ENCODE assay signal across 25 cellular contexts in genomic region chr10:10477859-10478258, GRCh38.
A peak's percentile ranks its signal among the peaks of the same experiment; 100 is the strongest.
DNase-seq lines count a peak whose midpoint lies in the region; ATAC-seq, FAIRE-seq and TF ChIP-seq lines count a peak whose summit lies in the region.
"Had no signal": no experiment of that assay in that cellular context is flagged by ENCODE, and none has a peak within 500 bp of the region (broad histone marks: within the 10 kb centered on the region; RNA-seq: fewer than 3 reads in every experiment).

No MANE protein-coding gene starts in this region.

- H3K27me3 Mint-ChIP-seq in neural progenitor cell (ENCODE audit: insufficient read depth, low read depth): peaks cover 3% of the 10 kb centered on the region

- H3K9me3 Mint-ChIP-seq in neural progenitor cell: peaks cover 13% of the 10 kb centered on the region
- peaks cover 4 to 6% of the 10 kb centered on the region in 2 donors for H3K9me3 Mint-ChIP-seq in activated naive CD4-positive, alpha-beta T cell treated with anti-CD3 and anti-CD28 coated beads, Interleukin-2, amount 50 U/mL, for 72 hours
- H3K9me3 Mint-ChIP-seq: CD8-positive, alpha-beta T cell had no signal

- ATAC-seq in aorta (ENCODE audit: low FRiP score): no peak
- no peak for ATAC-seq in activated naive CD4-positive, alpha-beta T cell treated with anti-CD3 and anti-CD28 coated beads, Interleukin-2, amount 50 U/mL, for 72 hours
- ATAC-seq: CD8-positive, alpha-beta T cell; Right ventricle myocardium inferior had no signal

- H3K4me1 Mint-ChIP-seq in neural progenitor cell: peaks cover 23% of the 10 kb centered on the region
- H3K4me1 Mint-ChIP-seq: B cell had no signal

- H3K27me3 ChIP-seq in neural progenitor cell (no peaks in the 10 kb centered on the region), aorta (ENCODE audit: control insufficient read depth in 1 of 2, insufficient read depth in 2 of 2, low read length in 1 of 2) (no peaks in the 10 kb centered on the region)
- H3K27me3 ChIP-seq: SJSA1 had no signal

- no peak overlapping the region for H3K4me3 Mint-ChIP-seq in neural progenitor cell
- H3K4me3 Mint-ChIP-seq: B cell; CD8-positive, alpha-beta T cell; IgD-negative memory B cell had no signal

- WGBS in aorta, 2 donors: 12 to 21% methylated on average over 2 of the region's 2 CpGs

- no peak overlapping the region for H2AFZ ChIP-seq in neural progenitor cell (replicated peaks)
- H2AFZ ChIP-seq: PC-9 had no signal

- no peak overlapping the region for H3K9ac ChIP-seq in neural progenitor cell
- H3K9ac ChIP-seq: KMS-11 had no signal

- H3K36me3 ChIP-seq in neural progenitor cell (no peaks in the 10 kb centered on the region), aorta (ENCODE audit: control insufficient read depth in 1 of 2, insufficient read depth in 2 of 2, low read length in 1 of 2) (no peaks in the 10 kb centered on the region)
- H3K36me3 ChIP-seq: SJSA1 had no signal

- intact Hi-C loops in aorta (cut with DNase I): no loop called here

- peaks cover 15% of the 10 kb centered on the region for H3F3A ChIP-seq in neural progenitor cell (ENCODE audit: low read depth)

- no peaks in the 10 kb centered on the region for H4K20me1 ChIP-seq in neural progenitor cell (ENCODE audit: low read depth)

- H3K9me3 ChIP-seq in neural progenitor cell (ENCODE audit: low read depth) (no peaks in the 10 kb centered on the region), aorta (ENCODE audit: control insufficient read depth, low read length) (no peaks in the 10 kb centered on the region)
- H3K9me3 ChIP-seq: SJSA1 had no signal

- H3K27ac ChIP-seq in neural progenitor cell (no peak overlapping the region), aorta (ENCODE audit: low read depth in 1 of 2, low read length in 2 of 2) (no peak overlapping the region)
- H3K27ac ChIP-seq: C4-2B, KMS-11, PC-9, SJSA1 had no signal

- H3K4me3 ChIP-seq in fibroblast of villous mesenchyme (ENCODE audit: low read depth, low read length) (no peak overlapping the region), neural progenitor cell (no peak overlapping the region), aorta (ENCODE audit: low read length in 2 of 2) (no peak overlapping the region)
- H3K4me3 ChIP-seq: PC-9, SJSA1 had no signal

- H3K4me1 ChIP-seq in neural progenitor cell: peaks cover 38% of the 10 kb centered on the region
- H3K4me1 ChIP-seq in aorta (ENCODE audit: control insufficient read depth in 1 of 2, insufficient read depth in 2 of 2, low read length in 2 of 2): no peaks in the 10 kb centered on the region
- H3K4me1 ChIP-seq: SJSA1 had no signal

- DNase-seq in NCI-H82 treated with DMSO at 0.1 percent for 48 hours (lab: John Stamatoyannopoulos, UW; ENCODE audit: unreplicated experiment) (peak; percentile 8), fibroblast of villous mesenchyme (ENCODE audit: low read depth) (peak; percentile 20), neural progenitor cell (ENCODE audit: low spot score) (no peak), aorta (no peak), D721Med (ENCODE audit: insufficient read length, low spot score) (no peak), retina (no peak)
- no peak for DNase-seq in activated naive CD4-positive, alpha-beta T cell treated with anti-CD3 and anti-CD28 coated beads, Interleukin-2, amount 50 U/mL, for 72 hours (ENCODE audit: low spot score in 2 of 2)
- DNase-seq: Caco-2; CD8-positive, alpha-beta T cell; DMS 273 treated with DMSO at 0.1 percent for 48 hours; DMS79; GF-D8; MM.1S; NCI-H1694 treated with DMSO at 0.1 percent for 48 hours; NCI-H226; NCI-H774; PC-9 had no signal

- H3K4me2 ChIP-seq in neural progenitor cell: peak overlapping the region; percentile 17
- H3K4me2 ChIP-seq: KMS-11, PC-9 had no signal

- TF ChIP-seq CTCF in fibroblast of villous mesenchyme (IDR thresholded peaks at IDR 0.05; ENCODE audit: insufficient read depth, low read depth, low read length) (no peak), neural progenitor cell (IDR thresholded peaks at IDR 0.05) (no peak), D721Med (IDR thresholded peaks at IDR 0.05; ENCODE audit: insufficient read depth, missing control alignments) (no peak)

- no peak overlapping the region for H3K27ac Mint-ChIP-seq in neural progenitor cell
- no peak overlapping the region for H3K27ac Mint-ChIP-seq in activated naive CD4-positive, alpha-beta T cell treated with anti-CD3 and anti-CD28 coated beads, Interleukin-2, amount 50 U/mL, for 72 hours
- H3K27ac Mint-ChIP-seq: B cell; CD8-positive, alpha-beta T cell; IgD-negative memory B cell had no signal

- FAIRE-seq in D721Med (lab: Jason Lieb, UNC): no peak
- FAIRE-seq: GM12892, H54 had no signal

- H3K79me2 ChIP-seq in neural progenitor cell (ENCODE audit: low read depth): no peaks in the 10 kb centered on the region

- H3K36me3 Mint-ChIP-seq in neural progenitor cell: no peaks in the 10 kb centered on the region
- H3K36me3 Mint-ChIP-seq in activated naive CD4-positive, alpha-beta T cell treated with anti-CD3 and anti-CD28 coated beads, Interleukin-2, amount 50 U/mL, for 72 hours: peaks cover 4 to 7% of the 10 kb centered on the region in 2 donors
- H3K36me3 Mint-ChIP-seq: CD8-positive, alpha-beta T cell; IgD-negative memory B cell had no signal

Comparison
In these comparisons a context has a peak if more than half of its experiments do, and no peak if none do; other contexts are left out.
1. DNase-seq: peak in NCI-H82 treated with DMSO at 0.1 percent for 48 hours (single experiment) and fibroblast of villous mesenchyme (single experiment); none in neural progenitor cell (single experiment), aorta (0 of 2), activated naive CD4-positive, alpha-beta T cell treated with anti-CD3 and anti-CD28 coated beads, Interleukin-2, amount 50 U/mL, for 72 hours (0 of 2), D721Med (single experiment) and retina (single experiment).